In the genomic region with DNA sequence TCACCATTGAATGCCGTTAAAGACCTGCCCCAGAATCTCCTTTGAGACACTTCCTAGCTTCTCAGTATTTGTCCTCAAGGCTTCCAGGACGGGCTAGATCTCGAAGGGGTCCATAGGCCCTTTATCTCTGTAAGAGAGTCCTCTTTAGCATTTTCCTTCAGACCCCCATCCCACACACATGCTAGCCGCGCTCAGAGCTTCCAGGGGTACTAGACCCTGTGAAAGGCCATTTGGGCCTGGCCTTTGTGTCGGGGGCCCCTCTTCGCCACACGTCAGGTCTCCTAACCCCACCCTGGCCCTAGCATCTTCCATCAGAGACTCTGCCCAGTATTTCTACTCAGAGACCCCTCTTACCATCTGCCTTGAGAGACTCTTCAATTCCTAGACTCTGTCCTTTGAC, we compare ENCODE assay signal across 8 cellular contexts. TPM values are rescaled to one million over a fixed set of nuclear protein-coding genes. Genes with fewer than 3 reads are reported as not detected.
DNase-seq lines count a peak whose midpoint lies in the region; ATAC-seq, FAIRE-seq and TF ChIP-seq lines count a peak whose summit lies in the region.

No MANE protein-coding gene starts in this region.

- H4K20me1 ChIP-seq in DND-41 (ENCODE audit: insufficient read depth, low read length), result peaks cover 34% of the 10 kb centered on the region

- H3K36me3 ChIP-seq in DND-41 (ENCODE audit: insufficient read depth, low read length) (peaks cover 40% of the 10 kb centered on the region), RWPE2 (ENCODE audit: low read depth) (peaks cover 46% of the 10 kb centered on the region), pancreas (peaks cover 0 to 9% (median 8%) of the 10 kb centered on the region in 3 donors)

- FAIRE-seq in pancreas (lab: Jason Lieb, UNC), result no peak

- peak overlapping the region; percentile 83 for H3K4me2 ChIP-seq in DND-41 (ENCODE audit: insufficient read depth, low read length)

- H3K9me3 ChIP-seq in DND-41 (ENCODE audit: insufficient read depth, low read length, severe bottlenecking), result no peaks in the 10 kb centered on the region
- H3K9me3 ChIP-seq in RWPE2 (ENCODE audit: severe bottlenecking), result no peaks in the 10 kb centered on the region
- no peaks in the 10 kb centered on the region for H3K9me3 ChIP-seq in pancreas

- H3K27me3 ChIP-seq in DND-41 (ENCODE audit: insufficient read depth, low read length, poor library complexity), result no peaks in the 10 kb centered on the region
- no peaks in the 10 kb centered on the region for H3K27me3 ChIP-seq in RWPE2 (ENCODE audit: insufficient read depth, poor library complexity, severe bottlenecking)
- H3K27me3 ChIP-seq in pancreas, result peaks cover 0 to 3% (median 0%) of the 10 kb centered on the region in 4 donors

- ATAC-seq in DND-41 (ENCODE audit: insufficient read depth, low read depth), result no peak
- ATAC-seq in RWPE2 (ENCODE audit: low read depth), result no peak
- ATAC-seq in pancreas, result no peak
- no peak for ATAC-seq in HG03457 (IDR thresholded peaks at IDR 0.05; ENCODE audit: unreplicated experiment)
- no peak for ATAC-seq in HG03571 (IDR thresholded peaks at IDR 0.05; ENCODE audit: unreplicated experiment)

- H3K9ac ChIP-seq in DND-41 (ENCODE audit: low read depth, low read length), result peak overlapping the region; percentile 93

- intact Hi-C loops in pancreas (cut with DNase I), result loop anchor here in 2 of 3 donors (5.0 to 10.0 kb wide), 2 partner anchors 180 to 193 kb away; partner anchors contain the start of gene ZNF157 (in 1 of the 2)

- peaks cover 74% of the 10 kb centered on the region for H3K79me2 ChIP-seq in DND-41 (ENCODE audit: insufficient read depth, low read length)

- peak overlapping the region; percentile 90 for H3K27ac ChIP-seq in DND-41 (ENCODE audit: low read length)
- peak overlapping the region; percentile 65 for H3K27ac ChIP-seq in RWPE2 (ENCODE audit: poor library complexity, severe bottlenecking)
- H3K27ac ChIP-seq in pancreas, result peak overlapping the region in 2 of 4 donors; percentile 81 to 91

- H3K4me3 ChIP-seq in DND-41 (ENCODE audit: low read depth in 1 of 2, low read length in 2 of 2) (peak overlapping the region; percentile 71 to 87), RWPE2 (ENCODE audit: severe bottlenecking) (peak overlapping the region; percentile 95), epithelial cell of proximal tubule (ENCODE audit: low read depth, low read length) (peak overlapping the region; percentile 77), pancreas (peak overlapping the region; percentile 70 to 93 (median 90))

- TF ChIP-seq CTCF in DND-41 (IDR thresholded peaks at IDR 0.05; ENCODE audit: borderline replicate concordance, extremely low read depth, low read length, poor library complexity, severe bottlenecking) (no peak), RWPE2 (IDR thresholded peaks at IDR 0.05; ENCODE audit: poor library complexity, severe bottlenecking) (no peak), epithelial cell of proximal tubule (conservative IDR thresholded peaks at IDR 0.05; ENCODE audit: low read depth, low read length) (no peak), pancreas (IDR thresholded peaks at IDR 0.05) (no peak)

- 0 out of 2 replicates have a peak overlapping the region, but pooled peaks have one; percentile 74 for H2AFZ ChIP-seq in DND-41 (ENCODE audit: low read depth, low read length)

- no peak for DNase-seq in DND-41
- no peak for DNase-seq in RWPE2 (ENCODE audit: low spot score)
- DNase-seq in epithelial cell of proximal tubule (ENCODE audit: low read depth), result no peak
- DNase-seq in pancreas, result peak in 1 of 6 donors; percentile 47
- DNase-seq in DMS114 treated with DMSO at 0.1 percent for 48 hours (lab: John Stamatoyannopoulos, UW; ENCODE audit: unreplicated experiment), result no peak
- no peak for DNase-seq in NK-92 treated with Interleukin-12 subunit alpha and Interleukin-12 subunit beta, amount 100 ng/mL, for 24 hours (lab: John Stamatoyannopoulos, UW)

- WGBS in pancreas, 2 donors, result 7 to 36% methylated on average over 8 of the region's 8 CpGs

- peaks cover 64% of the 10 kb centered on the region for H3K4me1 ChIP-seq in DND-41 (ENCODE audit: insufficient read depth, low read length)
- H3K4me1 ChIP-seq in RWPE2 (ENCODE audit: insufficient read depth, poor library complexity, severe bottlenecking), result peaks cover 9% of the 10 kb centered on the region
- peaks cover 0 to 31% (median 15%) of the 10 kb centered on the region in 3 donors for H3K4me1 ChIP-seq in pancreas

RNA-seq across cellular contexts. Expression of gene UBA1, which starts 0.8 kb away (rescaled TPM):
- total RNA-seq in epithelial cell of proximal tubule, result 161 and 183 TPM in 2 replicates
- total RNA-seq in pancreas, result 100 to 1,000 TPM in 1 of 6 donors, 10 to 100 TPM in 5; 49.0 to 117 (median 64.0) TPM
- polyA plus RNA-seq in pancreas, result 100 to 1,000 TPM in 1 of 2 donors, 10 to 100 TPM in 1; 62.2 to 101 TPM

RNA-seq across cellular contexts. Expression of gene CDK16, which starts 24.1 kb away (rescaled TPM):
- 83.4 and 95.4 TPM in 2 replicates for total RNA-seq in epithelial cell of proximal tubule
- 10 to 100 TPM; 29.9 to 47.9 (median 34.5) TPM for total RNA-seq in pancreas
- 10 to 100 TPM; 42.6 to 46.2 TPM for polyA plus RNA-seq in pancreas

RNA-seq across cellular contexts. Expression of gene USP11, which starts 38.4 kb away (rescaled TPM):
- total RNA-seq in epithelial cell of proximal tubule (24.7 and 30.2 TPM in 2 replicates), pancreas (10 to 100 TPM; 17.6 to 31.6 (median 22.5) TPM)
- 10 to 100 TPM; 30.8 to 58.4 TPM for polyA plus RNA-seq in pancreas

RNA-seq across cellular contexts. Expression of gene RBM10, which starts 49.4 kb away (rescaled TPM):
- 41.2 and 57.0 TPM in 2 replicates for total RNA-seq in epithelial cell of proximal tubule
- 10 to 100 TPM; 13.3 to 24.9 (median 18.7) TPM for total RNA-seq in pancreas
- 10 to 100 TPM; 36.2 to 42.0 TPM for polyA plus RNA-seq in pancreas

RNA-seq across cellular contexts. Expression of gene NDUFB11, which starts 49.9 kb away (rescaled TPM):
- total RNA-seq in epithelial cell of proximal tubule (83.4 and 90.5 TPM in 2 replicates), pancreas (10 to 100 TPM; 33.7 to 49.3 (median 45.8) TPM)
- polyA plus RNA-seq in pancreas, result 10 to 100 TPM; 41.5 to 51.4 TPM
